Comparison of ENCODE assay signal across 10 cellular contexts in the genomic region with DNA sequence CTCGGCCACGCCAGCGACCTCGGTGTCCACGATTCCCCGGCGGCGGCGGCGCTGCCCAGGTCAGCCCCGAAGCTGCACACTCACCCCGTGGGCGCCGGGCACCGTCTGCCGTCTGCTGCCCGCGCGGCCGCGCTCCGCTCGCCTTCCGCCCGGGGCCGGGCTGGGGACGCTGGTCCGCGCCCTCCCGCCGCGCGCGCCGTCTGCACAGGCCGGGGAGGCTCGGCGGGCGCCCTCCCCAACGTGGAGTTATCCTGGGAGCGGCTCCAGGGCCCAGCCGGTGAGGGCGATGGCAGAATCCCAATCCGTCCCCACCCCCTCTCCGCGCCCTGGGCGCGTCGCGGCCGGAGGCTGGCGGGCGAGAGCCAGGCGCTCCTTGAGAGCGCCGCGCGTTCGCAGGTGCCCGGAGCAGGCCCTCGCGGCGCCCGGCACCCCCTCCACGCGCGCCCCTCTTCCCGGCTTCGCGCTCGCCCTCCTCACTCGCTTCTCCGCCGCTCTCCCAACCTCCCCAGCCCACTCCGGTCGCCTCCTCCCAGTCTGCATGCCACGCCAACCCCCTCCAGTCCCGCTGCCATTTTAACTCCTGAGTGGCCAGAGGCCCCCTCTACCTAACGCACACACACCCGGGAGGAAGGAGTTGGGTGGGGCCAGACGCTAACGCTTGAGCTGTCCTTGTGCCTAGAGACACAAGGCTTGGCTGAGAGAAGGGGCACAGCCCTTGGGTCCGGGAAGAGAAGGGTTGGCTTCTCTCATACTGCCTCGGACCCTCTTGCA. TPM values are rescaled to one million over a fixed set of nuclear protein-coding genes. Genes with fewer than 3 reads are reported as not detected.
DNase-seq lines count a peak whose midpoint lies in the region; ATAC-seq and TF ChIP-seq lines count a peak whose summit lies in the region.
"Had no signal": no experiment of that assay in that cellular context is flagged by ENCODE, and none has a peak within 500 bp of the region (broad histone marks: within the 10 kb centered on the region; RNA-seq: fewer than 3 reads in every experiment).

LRRN2 (minus strand) TSS at position 503 of the 771 bp plus-strand sequence. CDS start 65,746 bp downstream, outside the sequence.

- TF ChIP-seq CTCF in left ventricle myocardium inferior (IDR thresholded peaks at IDR 0.05; ENCODE audit: borderline replicate concordance) = no peak

- intact Hi-C loops in left ventricle myocardium inferior (cut with micrococcal nuclease) = no loop called here

- H3K9me3 ChIP-seq in left ventricle myocardium inferior (replicated peaks) = no peaks in the 10 kb centered on the region

- ATAC-seq in GM21825 (IDR thresholded peaks at IDR 0.05; ENCODE audit: unreplicated experiment) (no peak), HG02571 (IDR thresholded peaks at IDR 0.05; ENCODE audit: unreplicated experiment) (no peak)

- DNase-seq in DMS 273 (lab: John Stamatoyannopoulos, UW; ENCODE audit: unreplicated experiment) = peak; percentile 83
- DNase-seq in DMS 273 treated with DMSO at 0.1 percent for 48 hours (lab: John Stamatoyannopoulos, UW) = no peak
- DNase-seq in SW480 (ENCODE audit: low spot score) = peak; percentile 9
- peak; percentile 19 for DNase-seq in left ventricle myocardium inferior
- peak; percentile 77 for DNase-seq in retina
- no peak for DNase-seq in GDM1 (lab: John Stamatoyannopoulos, UW)

- H3K27me3 ChIP-seq in left ventricle myocardium inferior (ENCODE audit: low read depth) = peaks cover 75% of the 10 kb centered on the region

- no peaks in the 10 kb centered on the region for H3K36me3 ChIP-seq in left ventricle myocardium inferior

- peak within 1 kb of the TSS; percentile 69 for H3K27ac ChIP-seq in left ventricle myocardium inferior (replicated peaks)
- H3K27ac ChIP-seq: 22Rv1 had no signal

- H3K4me1 ChIP-seq in left ventricle myocardium inferior = peaks cover 25% of the 10 kb centered on the region

- H3K4me3 ChIP-seq in left ventricle myocardium inferior = peak within 1 kb of the TSS; percentile 70

RNA-seq across cellular contexts. Expression of gene LRRN2, which starts in this region (rescaled TPM):
- total RNA-seq in left ventricle myocardium inferior = 1.4 TPM
- total RNA-seq: glomerular endothelial cell had no signal

Comparison
In these comparisons a context has a peak if more than half of its experiments do, and no peak if none do; other contexts are left out.
1. DNase-seq: peak in DMS 273 (single experiment), SW480 (single experiment), left ventricle myocardium inferior (single experiment) and retina (single experiment); none in DMS 273 treated with DMSO at 0.1 percent for 48 hours (single experiment) and GDM1 (single experiment).